In the genomic region with DNA sequence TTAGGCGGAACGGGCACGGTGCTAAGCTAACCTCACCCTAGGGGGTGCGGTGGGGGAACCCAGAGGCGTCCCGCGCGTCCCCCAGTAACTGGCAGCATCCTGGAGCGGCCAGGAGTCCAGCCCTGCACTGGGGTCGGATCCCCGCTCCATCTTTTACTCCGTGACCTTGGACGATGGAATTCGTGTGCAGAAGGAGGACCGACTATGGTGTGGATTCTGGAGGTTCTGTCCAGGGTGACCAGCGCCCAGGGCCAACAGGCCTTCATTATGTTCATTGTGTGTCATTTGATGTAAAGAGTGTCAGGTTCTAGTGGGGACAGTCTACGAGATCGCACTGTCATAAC, we compare ENCODE assay signal across 8 cellular contexts. TPM values are rescaled to one million over a fixed set of nuclear protein-coding genes. Genes with fewer than 3 reads are reported as not detected.
DNase-seq lines count a peak whose midpoint lies in the region; ATAC-seq, FAIRE-seq and TF ChIP-seq lines count a peak whose summit lies in the region.

No MANE protein-coding gene starts in this region.

- intact Hi-C loops in PC-9 (cut with micrococcal nuclease; ENCODE audit: unreplicated experiment) (loop anchor here (5.0 kb wide), 1 partner anchor 63 kb away; no protein-coding TSS in a partner anchor), esophagus muscularis mucosa (cut with DNase I) (loop anchor here (5.0 kb wide), 2 partner anchors 52 to 177 kb away; a partner anchor contains a TSS), pancreas (cut with DNase I) (no loop called here), posterior vena cava (cut with DNase I) (no loop called here)

- BruUV-seq in PC-9 (replicated peaks; lab: Mats Ljungman, UMichigan), result TSS peak; percentile 55

- no peak for TF ChIP-seq CTCF in DND-41 (IDR thresholded peaks at IDR 0.05; ENCODE audit: borderline replicate concordance, extremely low read depth, low read length, poor library complexity, severe bottlenecking)
- TF ChIP-seq CTCF in PC-9 (conservative IDR thresholded peaks at IDR 0.05), result no peak
- no peak for TF ChIP-seq CTCF in esophagus muscularis mucosa (IDR thresholded peaks at IDR 0.05)
- no peak for TF ChIP-seq CTCF in pancreas (IDR thresholded peaks at IDR 0.05)
- TF ChIP-seq CTCF in D721Med (IDR thresholded peaks at IDR 0.05; ENCODE audit: insufficient read depth, missing control alignments), result no peak

- peaks cover 68% of the 10 kb centered on the region for H3K4me1 ChIP-seq in DND-41 (ENCODE audit: insufficient read depth, low read length)
- peaks cover 6% of the 10 kb centered on the region; the same call in 1 of the 2 replicates for H3K4me1 ChIP-seq in PC-9 (replicated peaks; ENCODE audit: insufficient read depth)
- H3K4me1 ChIP-seq in esophagus muscularis mucosa, result peaks cover 58 to 79% (median 73%) of the 10 kb centered on the region in 4 donors
- peaks cover 35 to 55% (median 41%) of the 10 kb centered on the region in 3 donors for H3K4me1 ChIP-seq in pancreas

- ATAC-seq in DND-41 (ENCODE audit: insufficient read depth, low read depth) (no peak), pancreas (peak in 1 of 4 donors; percentile 3)

- H3K36me3 ChIP-seq in DND-41 (ENCODE audit: insufficient read depth, low read length) (peaks cover 43% of the 10 kb centered on the region), PC-9 (ENCODE audit: low read depth) (no peaks in the 10 kb centered on the region), esophagus muscularis mucosa (peaks cover 0 to 21% (median 19%) of the 10 kb centered on the region in 4 donors), pancreas (no peaks in the 10 kb centered on the region)

- H3K27ac ChIP-seq in DND-41 (ENCODE audit: low read length), result peak overlapping the region; percentile 96
- H3K27ac ChIP-seq in PC-9, result no peak overlapping the region
- H3K27ac ChIP-seq in esophagus muscularis mucosa (replicated peaks in 1 of 4), result peak overlapping the region; percentile 76 to 85 (median 81)
- H3K27ac ChIP-seq in pancreas, result peak overlapping the region in 3 of 4 donors; percentile 67 to 78 (median 71)

- H3K4me3 ChIP-seq in DND-41 (ENCODE audit: low read depth in 1 of 2, low read length in 2 of 2) (peak overlapping the region; percentile 79 to 98), PC-9 (peak overlapping the region; percentile 86), esophagus muscularis mucosa (peak overlapping the region; percentile 87 to 100 (median 92)), pancreas (peak overlapping the region; percentile 85 to 99 (median 98))

- no peak for TF ChIP-seq POLR2A in esophagus muscularis mucosa (IDR thresholded peaks at IDR 0.05; ENCODE audit: low read depth)

- DNase-seq in DND-41 (no peak), PC-9 (no peak), esophagus muscularis mucosa (ENCODE audit: extremely low spot score) (no peak), pancreas (no peak), posterior vena cava (ENCODE audit: low spot score) (no peak), NK-92 (lab: John Stamatoyannopoulos, UW; ENCODE audit: unreplicated experiment) (no peak), GM19239 (ENCODE audit: insufficient read length, low spot score) (no peak), D721Med (ENCODE audit: insufficient read length, low spot score) (no peak)

- H3K9me3 ChIP-seq in DND-41 (ENCODE audit: insufficient read depth, low read length, severe bottlenecking), result no peaks in the 10 kb centered on the region
- H3K9me3 ChIP-seq in PC-9 (ENCODE audit: insufficient read depth, low read depth), result no peaks in the 10 kb centered on the region
- no peaks in the 10 kb centered on the region for H3K9me3 ChIP-seq in esophagus muscularis mucosa
- H3K9me3 ChIP-seq in pancreas, result no peaks in the 10 kb centered on the region

- H4K20me1 ChIP-seq in DND-41 (ENCODE audit: insufficient read depth, low read length) (peaks cover 38% of the 10 kb centered on the region), PC-9 (ENCODE audit: insufficient read depth) (no peaks in the 10 kb centered on the region)

- H3K27me3 ChIP-seq in DND-41 (ENCODE audit: insufficient read depth, low read length, poor library complexity), result no peaks in the 10 kb centered on the region
- no peaks in the 10 kb centered on the region for H3K27me3 ChIP-seq in PC-9 (ENCODE audit: insufficient read depth, low read depth)
- H3K27me3 ChIP-seq in esophagus muscularis mucosa, result no peaks in the 10 kb centered on the region
- no peaks in the 10 kb centered on the region for H3K27me3 ChIP-seq in pancreas

- 27% methylated on average over 7 of the region's 18 CpGs for WGBS in esophagus muscularis mucosa
- 5 to 6% methylated on average over 18 of the region's 18 CpGs for WGBS in pancreas, 2 donors

- no peaks in the 10 kb centered on the region for H3K9me2 ChIP-seq in PC-9 (ENCODE audit: insufficient read depth)

- no peak for TF ChIP-seq EP300 in esophagus muscularis mucosa (IDR thresholded peaks at IDR 0.05)

- H3K9ac ChIP-seq in DND-41 (ENCODE audit: low read depth, low read length), result peak overlapping the region; percentile 99

- no peaks in the 10 kb centered on the region; the same call in 1 of the 2 replicates for H3F3A ChIP-seq in PC-9 (ENCODE audit: insufficient read depth, low read depth)

- peaks cover 96% of the 10 kb centered on the region for H3K79me2 ChIP-seq in DND-41 (ENCODE audit: insufficient read depth, low read length)
- peaks cover 60% of the 10 kb centered on the region for H3K79me2 ChIP-seq in PC-9 (ENCODE audit: low read depth)

- POLR2A ChIA-PET in PC-9 (lab: Charles Lee; ENCODE audit: unreplicated experiment), result no interaction called here

- FAIRE-seq in pancreas (lab: Jason Lieb, UNC), result no peak
- no peak for FAIRE-seq in GM19239 (lab: Jason Lieb, UNC)
- no peak for FAIRE-seq in D721Med (lab: Jason Lieb, UNC)

- H3K4me2 ChIP-seq in DND-41 (ENCODE audit: insufficient read depth, low read length) (peak overlapping the region; percentile 90), PC-9 (peak overlapping the region; percentile 91)

- CTCF ChIA-PET in PC-9 (lab: Charles Lee), result no interaction called here

- H2AFZ ChIP-seq in DND-41 (ENCODE audit: low read depth, low read length) (peak overlapping the region; percentile 80), PC-9 (peak overlapping the region; percentile 84)

RNA-seq across cellular contexts. Expression of a gene that starts 0.7 kb away (rescaled TPM):
- 49.6 and 64.1 TPM in 2 replicates for total RNA-seq in PC-9 (2021)
- total RNA-seq in esophagus muscularis mucosa, result 10 to 100 TPM; 25.0 to 42.4 (median 29.9) TPM
- 10 to 100 TPM; 36.4 to 61.2 (median 50.6) TPM for total RNA-seq in pancreas
- polyA plus RNA-seq in pancreas, result 100 to 1,000 TPM; 133 to 226 TPM
- total RNA-seq in posterior vena cava, result 10 to 100 TPM; 20.7 to 36.9 TPM

RNA-seq across cellular contexts. Expression of a gene that starts 0.7 kb away (rescaled TPM):
- total RNA-seq in PC-9 (2021) (80.2 and 83.4 TPM in 2 replicates), esophagus muscularis mucosa (100 to 1,000 TPM in 3 of 4 donors, 10 to 100 TPM in 1; 76.4 to 113 (median 106) TPM), pancreas (10 to 100 TPM; 18.3 to 36.4 (median 26.4) TPM), posterior vena cava (10 to 100 TPM; 46.2 to 50.5 TPM)
- 100 to 1,000 TPM; 147 to 170 TPM for polyA plus RNA-seq in pancreas

RNA-seq across cellular contexts. Expression of a gene that starts 21.2 kb away (rescaled TPM):
- total RNA-seq in PC-9 (2021), result 0.18 TPM in 1 of 2 replicates, not detected in the other
- total RNA-seq in esophagus muscularis mucosa, result not detected
- 1 to 10 TPM in 1 of 6 donors, under 1 TPM in 1, not detected in 4; 0.16 to 1.5 TPM for total RNA-seq in pancreas
- under 1 TPM in 1 of 2 donors, not detected in 1; 0.05 TPM for polyA plus RNA-seq in pancreas
- total RNA-seq in posterior vena cava, result under 1 TPM in 1 of 2 donors, not detected in 1; 0.10 TPM

RNA-seq across cellular contexts. Expression of a gene that starts 30.9 kb away (rescaled TPM):
- total RNA-seq in PC-9 (2021) (0.10 and 0.20 TPM in 2 replicates), esophagus muscularis mucosa (under 1 TPM in 1 of 4 donors, not detected in 3; 0.17 TPM), pancreas (under 1 TPM; 0.09 to 0.84 (median 0.58) TPM), posterior vena cava (not detected)
- under 1 TPM; 0.14 to 0.84 TPM for polyA plus RNA-seq in pancreas

RNA-seq across cellular contexts. Expression of a gene that starts 47.2 kb away (rescaled TPM):
- total RNA-seq in PC-9 (2021) (not detected in 2 replicates), esophagus muscularis mucosa (1 to 10 TPM in 3 of 4 donors, under 1 TPM in 1; 0.78 to 2.3 (median 1.3) TPM), pancreas (under 1 TPM in 4 of 6 donors, not detected in 2; 0.13 to 0.81 (median 0.35) TPM), posterior vena cava (1 to 10 TPM in 1 of 2 donors, under 1 TPM in 1; 0.90 to 2.0 TPM)
- polyA plus RNA-seq in pancreas, result under 1 TPM; 0.04 to 0.07 TPM

Comparison
In these comparisons a context has a peak if more than half of its experiments do, and no peak if none do; other contexts are left out.
1. intact Hi-C loops: an anchor here in PC-9 (5.0 kb wide) and esophagus muscularis mucosa (5.0 kb wide); none called in pancreas and posterior vena cava.